1 cellular context compared by ENCODE assay signal in genomic region chr17:81867952-81868673, GRCh38.
TF ChIP-seq lines count a peak whose summit lies in the region.

No MANE protein-coding gene starts in this region.

TF ChIP-seq in HepG2, 621 proteins besides CTCF, POLR2A, EP300 and RAD21 (continued from another document and continues in another):
- TF ChIP-seq ZNF512B (CRISPR knock-in tag; IDR thresholded peaks at IDR 0.05; ENCODE audit: borderline replicate concordance), result no peak
- no peak for TF ChIP-seq ZNF850 (CRISPR knock-in tag; conservative IDR thresholded peaks at IDR 0.05)
- TF ChIP-seq DZIP1 (CRISPR knock-in tag; IDR thresholded peaks at IDR 0.05), result no peak
- TF ChIP-seq ZNF883 (CRISPR knock-in tag; IDR thresholded peaks at IDR 0.05; ENCODE audit: not compliant biosample characterization), result no peak
- TF ChIP-seq, protein P1, sequence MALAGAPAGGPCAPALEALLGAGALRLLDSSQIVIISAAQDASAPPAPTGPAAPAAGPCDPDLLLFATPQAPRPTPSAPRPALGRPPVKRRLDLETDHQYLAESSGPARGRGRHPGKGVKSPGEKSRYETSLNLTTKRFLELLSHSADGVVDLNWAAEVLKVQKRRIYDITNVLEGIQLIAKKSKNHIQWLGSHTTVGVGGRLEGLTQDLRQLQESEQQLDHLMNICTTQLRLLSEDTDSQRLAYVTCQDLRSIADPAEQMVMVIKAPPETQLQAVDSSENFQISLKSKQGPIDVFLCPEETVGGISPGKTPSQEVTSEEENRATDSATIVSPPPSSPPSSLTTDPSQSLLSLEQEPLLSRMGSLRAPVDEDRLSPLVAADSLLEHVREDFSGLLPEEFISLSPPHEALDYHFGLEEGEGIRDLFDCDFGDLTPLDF (CRISPR knock-in tag; IDR thresholded peaks at IDR 0.05), result no peak
- TF ChIP-seq JUND (CRISPR knock-in tag; IDR thresholded peaks at IDR 0.05), result peak; percentile 25; the same call in 1 of the 2 replicates
- TF ChIP-seq ZNF652 (CRISPR knock-in tag; IDR thresholded peaks at IDR 0.05; ENCODE audit: borderline replicate concordance, low read depth), result no peak
- no peak; the same call in 1 of the 2 replicates for TF ChIP-seq TFAP4 (IDR thresholded peaks at IDR 0.05; ENCODE audit: borderline replicate concordance, low read depth)
- TF ChIP-seq ZNF567 (CRISPR knock-in tag; IDR thresholded peaks at IDR 0.05; ENCODE audit: borderline replicate concordance), result no peak
- no peak for TF ChIP-seq ZFP36L2 (CRISPR knock-in tag; IDR thresholded peaks at IDR 0.05)
- TF ChIP-seq, protein P2, sequence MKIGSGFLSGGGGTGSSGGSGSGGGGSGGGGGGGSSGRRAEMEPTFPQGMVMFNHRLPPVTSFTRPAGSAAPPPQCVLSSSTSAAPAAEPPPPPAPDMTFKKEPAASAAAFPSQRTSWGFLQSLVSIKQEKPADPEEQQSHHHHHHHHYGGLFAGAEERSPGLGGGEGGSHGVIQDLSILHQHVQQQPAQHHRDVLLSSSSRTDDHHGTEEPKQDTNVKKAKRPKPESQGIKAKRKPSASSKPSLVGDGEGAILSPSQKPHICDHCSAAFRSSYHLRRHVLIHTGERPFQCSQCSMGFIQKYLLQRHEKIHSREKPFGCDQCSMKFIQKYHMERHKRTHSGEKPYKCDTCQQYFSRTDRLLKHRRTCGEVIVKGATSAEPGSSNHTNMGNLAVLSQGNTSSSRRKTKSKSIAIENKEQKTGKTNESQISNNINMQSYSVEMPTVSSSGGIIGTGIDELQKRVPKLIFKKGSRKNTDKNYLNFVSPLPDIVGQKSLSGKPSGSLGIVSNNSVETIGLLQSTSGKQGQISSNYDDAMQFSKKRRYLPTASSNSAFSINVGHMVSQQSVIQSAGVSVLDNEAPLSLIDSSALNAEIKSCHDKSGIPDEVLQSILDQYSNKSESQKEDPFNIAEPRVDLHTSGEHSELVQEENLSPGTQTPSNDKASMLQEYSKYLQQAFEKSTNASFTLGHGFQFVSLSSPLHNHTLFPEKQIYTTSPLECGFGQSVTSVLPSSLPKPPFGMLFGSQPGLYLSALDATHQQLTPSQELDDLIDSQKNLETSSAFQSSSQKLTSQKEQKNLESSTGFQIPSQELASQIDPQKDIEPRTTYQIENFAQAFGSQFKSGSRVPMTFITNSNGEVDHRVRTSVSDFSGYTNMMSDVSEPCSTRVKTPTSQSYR (CRISPR knock-in tag; IDR thresholded peaks at IDR 0.05; ENCODE audit: borderline replicate concordance), result no peak
- peak; percentile 43 for TF ChIP-seq TEAD3 (CRISPR knock-in tag; optimal IDR thresholded peaks at IDR 0.05; ENCODE audit: borderline replicate concordance)
- no peak for TF ChIP-seq SMAD9 (CRISPR knock-in tag; IDR thresholded peaks at IDR 0.05)
- TF ChIP-seq ZNF550 (CRISPR knock-in tag; IDR thresholded peaks at IDR 0.05; ENCODE audit: borderline replicate concordance), result no peak
- TF ChIP-seq ZNF383 (CRISPR knock-in tag; IDR thresholded peaks at IDR 0.05; ENCODE audit: borderline replicate concordance), result 0 out of 2 replicates have a peak, but pooled peaks have one; percentile 49
- TF ChIP-seq ZNF296 (CRISPR knock-in tag; conservative IDR thresholded peaks at IDR 0.05), result no peak
- no peak for TF ChIP-seq TRIM24 (CRISPR knock-in tag; IDR thresholded peaks at IDR 0.05)
- TF ChIP-seq ZNF549 (CRISPR knock-in tag; IDR thresholded peaks at IDR 0.05), result no peak
- TF ChIP-seq, protein P3, sequence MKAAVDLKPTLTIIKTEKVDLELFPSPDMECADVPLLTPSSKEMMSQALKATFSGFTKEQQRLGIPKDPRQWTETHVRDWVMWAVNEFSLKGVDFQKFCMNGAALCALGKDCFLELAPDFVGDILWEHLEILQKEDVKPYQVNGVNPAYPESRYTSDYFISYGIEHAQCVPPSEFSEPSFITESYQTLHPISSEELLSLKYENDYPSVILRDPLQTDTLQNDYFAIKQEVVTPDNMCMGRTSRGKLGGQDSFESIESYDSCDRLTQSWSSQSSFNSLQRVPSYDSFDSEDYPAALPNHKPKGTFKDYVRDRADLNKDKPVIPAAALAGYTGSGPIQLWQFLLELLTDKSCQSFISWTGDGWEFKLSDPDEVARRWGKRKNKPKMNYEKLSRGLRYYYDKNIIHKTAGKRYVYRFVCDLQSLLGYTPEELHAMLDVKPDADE (CRISPR knock-in tag; IDR thresholded peaks at IDR 0.05), result no peak
- no peak for TF ChIP-seq ZNF441 (CRISPR knock-in tag; IDR thresholded peaks at IDR 0.05; ENCODE audit: borderline replicate concordance)
- TF ChIP-seq KMT2A (CRISPR knock-in tag; IDR thresholded peaks at IDR 0.05), result no peak
- no peak for TF ChIP-seq SATB2 (CRISPR knock-in tag; IDR thresholded peaks at IDR 0.05)
- no peak for TF ChIP-seq PREB (CRISPR knock-in tag; IDR thresholded peaks at IDR 0.05)
- 0 out of 2 replicates have a peak, but pooled peaks have one; percentile 39 for TF ChIP-seq CC2D1A (CRISPR knock-in tag; IDR thresholded peaks at IDR 0.05)
- no peak for TF ChIP-seq NPAS2 (CRISPR knock-in tag; IDR thresholded peaks at IDR 0.05; ENCODE audit: borderline replicate concordance)
- no peak for TF ChIP-seq KLF12 (CRISPR knock-in tag; IDR thresholded peaks at IDR 0.05; ENCODE audit: borderline replicate concordance)
- no peak for TF ChIP-seq ZMAT3 (CRISPR knock-in tag; conservative IDR thresholded peaks at IDR 0.05)
- TF ChIP-seq MTF2 (CRISPR knock-in tag; IDR thresholded peaks at IDR 0.05; ENCODE audit: borderline replicate concordance), result 0 out of 2 replicates have a peak, but pooled peaks have one; percentile 53
- TF ChIP-seq ZNF430 (CRISPR knock-in tag; IDR thresholded peaks at IDR 0.05), result no peak; the same call in 1 of the 2 replicates
- TF ChIP-seq ZNF280B (CRISPR knock-in tag; IDR thresholded peaks at IDR 0.05; ENCODE audit: borderline replicate concordance), result no peak
- TF ChIP-seq KAT8 (CRISPR knock-in tag; IDR thresholded peaks at IDR 0.05), result no peak; the same call in 1 of the 2 replicates
- no peak for TF ChIP-seq MIXL1 (CRISPR knock-in tag; IDR thresholded peaks at IDR 0.05)
- no peak; the same call in 1 of the 2 replicates for TF ChIP-seq STAT5B (CRISPR knock-in tag; IDR thresholded peaks at IDR 0.05)
- no peak for TF ChIP-seq TCF7L2 (IDR thresholded peaks at IDR 0.05; ENCODE audit: low read depth, low read length)
- 0 out of 2 replicates have a peak, but pooled peaks have one; percentile 72 for TF ChIP-seq ZNF354B (CRISPR knock-in tag; IDR thresholded peaks at IDR 0.05)
- TF ChIP-seq EHMT2 (IDR thresholded peaks at IDR 0.05; ENCODE audit: borderline replicate concordance, low read depth, low read length), result no peak
- TF ChIP-seq ZKSCAN1 (IDR thresholded peaks at IDR 0.05; ENCODE audit: low read length), result no peak
- TF ChIP-seq ZBTB37 (CRISPR knock-in tag; IDR thresholded peaks at IDR 0.05), result no peak; the same call in 1 of the 2 replicates
- no peak for TF ChIP-seq YEATS4 (CRISPR knock-in tag; IDR thresholded peaks at IDR 0.05; ENCODE audit: borderline replicate concordance)
- no peak for TF ChIP-seq ZNF484 (CRISPR knock-in tag; IDR thresholded peaks at IDR 0.05; ENCODE audit: borderline replicate concordance, low read depth)
- TF ChIP-seq, protein P4, sequence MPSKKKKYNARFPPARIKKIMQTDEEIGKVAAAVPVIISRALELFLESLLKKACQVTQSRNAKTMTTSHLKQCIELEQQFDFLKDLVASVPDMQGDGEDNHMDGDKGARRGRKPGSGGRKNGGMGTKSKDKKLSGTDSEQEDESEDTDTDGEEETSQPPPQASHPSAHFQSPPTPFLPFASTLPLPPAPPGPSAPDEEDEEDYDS (CRISPR knock-in tag; IDR thresholded peaks at IDR 0.05), result no peak
- peak; percentile 52 for TF ChIP-seq TAF15 (IDR thresholded peaks at IDR 0.05; ENCODE audit: low read depth, low read length, poor library complexity, severe bottlenecking)
- TF ChIP-seq, protein P5, sequence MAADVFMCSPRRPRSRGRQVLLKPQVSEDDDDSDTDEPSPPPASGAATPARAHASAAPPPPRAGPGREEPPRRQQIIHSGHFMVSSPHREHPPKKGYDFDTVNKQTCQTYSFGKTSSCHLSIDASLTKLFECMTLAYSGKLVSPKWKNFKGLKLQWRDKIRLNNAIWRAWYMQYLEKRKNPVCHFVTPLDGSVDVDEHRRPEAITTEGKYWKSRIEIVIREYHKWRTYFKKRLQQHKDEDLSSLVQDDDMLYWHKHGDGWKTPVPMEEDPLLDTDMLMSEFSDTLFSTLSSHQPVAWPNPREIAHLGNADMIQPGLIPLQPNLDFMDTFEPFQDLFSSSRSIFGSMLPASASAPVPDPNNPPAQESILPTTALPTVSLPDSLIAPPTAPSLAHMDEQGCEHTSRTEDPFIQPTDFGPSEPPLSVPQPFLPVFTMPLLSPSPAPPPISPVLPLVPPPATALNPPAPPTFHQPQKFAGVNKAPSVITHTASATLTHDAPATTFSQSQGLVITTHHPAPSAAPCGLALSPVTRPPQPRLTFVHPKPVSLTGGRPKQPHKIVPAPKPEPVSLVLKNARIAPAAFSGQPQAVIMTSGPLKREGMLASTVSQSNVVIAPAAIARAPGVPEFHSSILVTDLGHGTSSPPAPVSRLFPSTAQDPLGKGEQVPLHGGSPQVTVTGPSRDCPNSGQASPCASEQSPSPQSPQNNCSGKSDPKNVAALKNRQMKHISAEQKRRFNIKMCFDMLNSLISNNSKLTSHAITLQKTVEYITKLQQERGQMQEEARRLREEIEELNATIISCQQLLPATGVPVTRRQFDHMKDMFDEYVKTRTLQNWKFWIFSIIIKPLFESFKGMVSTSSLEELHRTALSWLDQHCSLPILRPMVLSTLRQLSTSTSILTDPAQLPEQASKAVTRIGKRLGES (CRISPR knock-in tag; IDR thresholded peaks at IDR 0.05; ENCODE audit: borderline replicate concordance), result no peak
- TF ChIP-seq NFKB2 (CRISPR knock-in tag; IDR thresholded peaks at IDR 0.05; ENCODE audit: borderline replicate concordance), result no peak; the same call in 1 of the 2 replicates
